ENCODE assay signal across 9 cellular contexts in the genomic region with DNA sequence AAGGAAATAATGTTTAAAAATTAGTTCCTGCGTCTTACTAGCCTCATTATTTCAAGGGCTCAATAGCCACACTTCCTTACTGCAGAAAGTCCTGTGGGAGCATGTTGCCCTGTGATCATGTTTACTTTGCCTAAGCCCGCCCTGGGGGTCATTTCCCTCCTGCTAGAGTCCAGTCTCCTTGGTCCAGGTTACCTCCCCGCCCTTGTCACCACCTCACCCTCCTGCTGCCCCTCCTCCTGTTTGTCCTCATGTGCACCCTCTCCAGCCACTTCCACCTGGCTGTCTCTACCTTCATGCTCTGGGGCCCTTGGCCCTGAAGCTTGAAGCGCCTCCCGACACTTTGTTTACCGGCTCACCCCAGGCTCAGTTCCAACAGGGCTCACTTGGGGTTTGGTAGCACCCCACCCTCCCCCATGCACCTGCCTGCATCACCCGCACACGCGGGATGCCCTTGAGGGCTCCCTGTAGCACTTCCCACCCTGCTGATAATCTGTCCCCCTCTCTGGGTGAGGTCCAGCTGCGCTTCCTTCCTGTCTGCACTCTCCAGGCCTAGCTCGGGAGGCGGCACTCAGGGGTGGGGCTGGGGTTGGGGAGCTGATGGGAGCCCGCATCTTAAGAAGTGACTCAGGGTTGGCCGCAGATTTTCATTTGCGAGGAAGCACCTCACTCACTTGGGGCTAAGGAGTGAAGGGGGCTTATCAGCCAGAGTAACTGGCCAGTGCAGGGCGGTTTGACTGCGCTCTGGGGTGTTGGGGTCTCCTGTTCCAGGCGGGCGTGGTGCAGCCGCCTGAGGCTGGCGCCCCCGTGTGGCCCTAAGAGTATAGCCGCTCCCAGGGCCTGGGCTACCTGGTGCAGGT. TPM values are rescaled to one million over a fixed set of nuclear protein-coding genes. Genes with fewer than 3 reads are reported as not detected.
DNase-seq lines count a peak whose midpoint lies in the region; ATAC-seq and TF ChIP-seq lines count a peak whose summit lies in the region.
"Had no signal": no experiment of that assay in that cellular context is flagged by ENCODE, and none has a peak within 500 bp of the region (broad histone marks: within the 10 kb centered on the region; RNA-seq: fewer than 3 reads in every experiment).

No MANE protein-coding gene starts in this region.

- peak; percentile 70 for ATAC-seq in Panc1
- peak; percentile 85 for ATAC-seq in left lung
- no peak for ATAC-seq in GM19452 (IDR thresholded peaks at IDR 0.05; ENCODE audit: unreplicated experiment)

- CTCF ChIA-PET in CD8-positive, alpha-beta memory T cell (lab: Charles Lee), result interaction anchor here (1.3 to 1.8 kb wide), 5 partner anchors 34 to 97 kb away, joined by 3 to 9 read pairs (median 4); no protein-coding TSS in a partner anchor
- CTCF ChIA-PET in HEK293 (lab: Yijun Ruan, JAX), result interaction anchor here (0.6 to 5.3 kb wide), 25 partner anchors 8 to 1408 kb away, joined by 3 to 121 read pairs (median 3); no protein-coding TSS in a partner anchor
- CTCF ChIA-PET in Panc1 (lab: Charles Lee), result interaction anchor here (0.6 to 1.6 kb wide), 5 partner anchors 31 to 132 kb away, joined by 3 to 11 read pairs (median 6); no protein-coding TSS in a partner anchor

- H3K9me3 Mint-ChIP-seq in CD8-positive, alpha-beta memory T cell, result no peaks in the 10 kb centered on the region

- H3K27ac Mint-ChIP-seq in CD8-positive, alpha-beta memory T cell, result no peak overlapping the region

- POLR2A ChIA-PET in CD8-positive, alpha-beta memory T cell (lab: Charles Lee), result no interaction called here
- POLR2A ChIA-PET in HEK293 (lab: Yijun Ruan, JAX), result interaction anchor here (1.3 kb wide), 1 partner anchor 90 kb away, joined by 7 read pairs; no protein-coding TSS in a partner anchor
- POLR2A ChIA-PET in Panc1 (lab: Charles Lee), result interaction anchor here (0.6 kb wide), 1 partner anchor 68 kb away, joined by 9 read pairs; the partner anchor contains the start of gene NR4A1

- H3K4me3 ChIP-seq in CD8-positive, alpha-beta memory T cell (ENCODE audit: low read length), result no peak overlapping the region
- H3K4me3 ChIP-seq in HEK293 (ENCODE audit: low read depth, low read length) (no peak overlapping the region), Panc1 (ENCODE audit: low read depth in 2 of 2, low read length in 2 of 2) (no peak overlapping the region), left lung (no peak overlapping the region)

- no peaks in the 10 kb centered on the region for H3K36me3 ChIP-seq in CD8-positive, alpha-beta memory T cell (ENCODE audit: insufficient read depth, low read length)
- H3K36me3 ChIP-seq in HEK293 (ENCODE audit: control insufficient read depth in 2 of 2, insufficient read depth in 1 of 2, low read length in 2 of 2), result no peaks in the 10 kb centered on the region
- no peaks in the 10 kb centered on the region for H3K36me3 ChIP-seq in Panc1 (ENCODE audit: control insufficient read depth, insufficient read depth, low read length)
- H3K36me3 ChIP-seq in left lung, result no peaks in the 10 kb centered on the region

- H3K27ac ChIP-seq in CD8-positive, alpha-beta memory T cell (ENCODE audit: low read depth, low read length), result no peak overlapping the region
- no peak overlapping the region for H3K27ac ChIP-seq in HEK293 (ENCODE audit: extremely low read depth, low read depth, low read length)
- no peak overlapping the region for H3K27ac ChIP-seq in Panc1 (ENCODE audit: low read length)
- no peak overlapping the region for H3K27ac ChIP-seq in left lung

- peaks cover 8 to 22% (median 9%) of the 10 kb centered on the region in 3 donors for H3K4me1 Mint-ChIP-seq in CD8-positive, alpha-beta memory T cell

- intact Hi-C loops in Panc1 (cut with micrococcal nuclease; ENCODE audit: unreplicated experiment), result loop anchor here (5.0 kb wide), 1 partner anchor 92 kb away; no protein-coding TSS in a partner anchor
- intact Hi-C loops in left lung (cut with DNase I), result loop anchor here in 1 of 2 donors (10.0 kb wide), 1 partner anchor 95 kb away; no protein-coding TSS in a partner anchor

- peaks cover 12 to 46% of the 10 kb centered on the region in 2 donors for H3K27me3 Mint-ChIP-seq in CD8-positive, alpha-beta memory T cell

- no peak for TF ChIP-seq CTCF in HEK293 (tag by site-specific recombination; IDR thresholded peaks at IDR 0.05)
- TF ChIP-seq CTCF in Panc1 (IDR thresholded peaks at IDR 0.05), result peak; percentile 82
- TF ChIP-seq CTCF in left lung (IDR thresholded peaks at IDR 0.05), result peak; percentile 53 to 62

- no peaks in the 10 kb centered on the region for H3K4me1 ChIP-seq in CD8-positive, alpha-beta memory T cell (ENCODE audit: insufficient read depth, low read length)
- no peaks in the 10 kb centered on the region for H3K4me1 ChIP-seq in HEK293 (ENCODE audit: control insufficient read depth, insufficient read depth, low read length)
- H3K4me1 ChIP-seq in Panc1 (ENCODE audit: control insufficient read depth, insufficient read depth, low read length), result no peaks in the 10 kb centered on the region
- peaks cover 0 to 28% of the 10 kb centered on the region in 2 donors for H3K4me1 ChIP-seq in left lung

- BruUV-seq in Panc1 (replicated peaks; lab: Mats Ljungman, UMichigan), result no TSS peak

- H3K4me3 Mint-ChIP-seq in CD8-positive, alpha-beta memory T cell, result peak overlapping the region in 1 of 7 donors; percentile 25

- no peaks in the 10 kb centered on the region for H3K9me3 ChIP-seq in CD8-positive, alpha-beta memory T cell (ENCODE audit: low read length)
- H3K9me3 ChIP-seq in HEK293 (ENCODE audit: control insufficient read depth, insufficient read depth, low read depth, low read length) (no peaks in the 10 kb centered on the region), Panc1 (ENCODE audit: control insufficient read depth, insufficient read depth, low read depth, low read length) (no peaks in the 10 kb centered on the region), left lung (no peaks in the 10 kb centered on the region)

- DNase-seq in CD8-positive, alpha-beta memory T cell, result peak in 3 of 5 donors; percentile 20 to 38 (median 21)
- no peak for DNase-seq in Panc1 (ENCODE audit: low read depth, low spot score)
- DNase-seq in astrocyte of the hippocampus (ENCODE audit: low read depth, low spot score), result peak; percentile 40
- DNase-seq in left lung, result no peak
- no peak for DNase-seq in HK-2 (ENCODE audit: unreplicated experiment)
- no peak for DNase-seq in NCI-H2227 treated with DMSO at 0.1 percent for 48 hours (lab: John Stamatoyannopoulos, UW)

- no peaks in the 10 kb centered on the region for H3K27me3 ChIP-seq in CD8-positive, alpha-beta memory T cell (ENCODE audit: insufficient read depth, low read length, poor library complexity, severe bottlenecking)
- H3K27me3 ChIP-seq in Panc1 (ENCODE audit: control insufficient read depth, insufficient read depth, low read length) (no peaks in the 10 kb centered on the region; the same call in 1 of the 2 replicates), left lung (peaks cover 0 to 32% of the 10 kb centered on the region in 2 donors)

- in situ Hi-C loops in Panc1 (cut with HindIII; ENCODE audit: low pct_unique_long_range_greater_than_20kb, low sequenced_read_pairs), result no loop called here

- no peaks in the 10 kb centered on the region for H3K36me3 Mint-ChIP-seq in CD8-positive, alpha-beta memory T cell

TF ChIP-seq in HEK293, 187 proteins besides CTCF, POLR2A, EP300 and RAD21:
- TF ChIP-seq ZBTB48 (tag by site-specific recombination; IDR thresholded peaks at IDR 0.05), result 0 out of 2 replicates have a peak, but pooled peaks have one; percentile 22
- peak; percentile 32; the same call in 1 of the 2 replicates for TF ChIP-seq GLIS1 (tag by site-specific recombination; IDR thresholded peaks at IDR 0.05)
- TF ChIP-seq SETDB1 (IDR thresholded peaks at IDR 0.05; ENCODE audit: insufficient read length, low read length), result no peak
- no peak for TF ChIP-seq ZNF274 (IDR thresholded peaks at IDR 0.05; ENCODE audit: low read length)
- TF ChIP-seq ZNF274 (tag by site-specific recombination; IDR thresholded peaks at IDR 0.05; ENCODE audit: borderline replicate concordance), result no peak
- TF ChIP-seq ZNF600 (tag by site-specific recombination; IDR thresholded peaks at IDR 0.05), result no peak
- TF ChIP-seq ZNF768 (tag by site-specific recombination; IDR thresholded peaks at IDR 0.05), result no peak
- TF ChIP-seq ZIC2 (tag by site-specific recombination; IDR thresholded peaks at IDR 0.05), result peak; percentile 19; the same call in 1 of the 2 replicates
- TF ChIP-seq IKZF3 (tag by site-specific recombination; IDR thresholded peaks at IDR 0.05), result 0 out of 2 replicates have a peak, but pooled peaks have one; percentile 22

RNA-seq across cellular contexts. Expression of gene SMIM41, which starts 40.1 kb away (rescaled TPM):
- total RNA-seq in CD8-positive, alpha-beta memory T cell, result not detected
- polyA plus RNA-seq in CD8-positive, alpha-beta memory T cell, result not detected
- total RNA-seq in Panc1 (2021; ENCODE audit: unreplicated experiment) (not detected), left lung (1 to 10 TPM in 1 of 2 donors, under 1 TPM in 1; 0.47 to 4.5 TPM)
- polyA plus RNA-seq in Panc1 (2012; ENCODE audit: insufficient read length), result not detected
- polyA plus RNA-seq: neural cell had no signal

RNA-seq across cellular contexts. Expression of gene ATG101, which starts 49.8 kb away (rescaled TPM):
- 10 to 100 TPM; 49.7 to 56.2 TPM for total RNA-seq in CD8-positive, alpha-beta memory T cell
- 25.5 TPM for polyA plus RNA-seq in CD8-positive, alpha-beta memory T cell
- 64.9 TPM for total RNA-seq in Panc1 (2021; ENCODE audit: unreplicated experiment)
- 104 TPM for polyA plus RNA-seq in Panc1 (2012; ENCODE audit: insufficient read length)
- total RNA-seq in left lung, result 10 to 100 TPM; 35.7 to 42.4 TPM

Comparison
In these comparisons a context has a peak if more than half of its experiments do, and no peak if none do; other contexts are left out.
1. DNase-seq: peak in CD8-positive, alpha-beta memory T cell (3 of 5) and astrocyte of the hippocampus (single experiment); none in Panc1 (single experiment), left lung (0 of 2), HK-2 (single experiment) and NCI-H2227 treated with DMSO at 0.1 percent for 48 hours (single experiment).